Comparison of ENCODE assay signal across 1 cellular context in genomic region chr3:130110622-130111169, GRCh38.
TF ChIP-seq lines count a peak whose summit lies in the region.

No MANE protein-coding gene starts in this region.

TF ChIP-seq in HepG2, 621 proteins besides CTCF, POLR2A, EP300 and RAD21 (continued from another document):
- 0 out of 4 replicates have a peak, but pooled peaks of 1 of the 2 experiments have one; percentile 5 for TF ChIP-seq HMGXB4 (CRISPR knock-in tag; IDR thresholded peaks at IDR 0.05; ENCODE audit: borderline replicate concordance in 1 of 2, low read depth in 1 of 2)
TF ChIP-seq in HepG2: peak in this region for 2; not testable (repeated sequence) for 619.
